Comparison of ENCODE assay signal across 11 cellular contexts in the genomic region with DNA sequence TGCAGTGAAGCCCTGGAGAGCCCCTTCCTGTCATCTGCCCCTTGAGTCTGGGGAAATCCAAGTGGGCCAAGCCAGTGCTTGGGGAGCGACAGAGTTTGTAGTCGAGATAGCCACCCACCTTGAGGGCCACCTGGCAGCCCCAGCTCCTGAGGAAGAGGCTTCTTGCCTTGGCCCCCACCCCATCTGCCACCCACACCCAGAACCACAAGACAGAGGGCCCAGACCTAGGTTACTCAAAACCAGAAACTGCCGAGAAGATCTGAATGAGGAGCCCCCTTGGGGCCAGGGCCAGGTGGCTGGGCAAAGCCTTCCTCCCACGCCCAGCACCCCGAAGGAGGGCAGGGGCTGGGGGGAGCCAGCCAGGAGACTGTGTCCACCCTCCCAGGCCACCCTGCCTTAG. TPM values are rescaled to one million over a fixed set of nuclear protein-coding genes. Genes with fewer than 3 reads are reported as not detected.
DNase-seq lines count a peak whose midpoint lies in the region; ATAC-seq and TF ChIP-seq lines count a peak whose summit lies in the region.
"Had no signal": no experiment of that assay in that cellular context is flagged by ENCODE, and none has a peak within 500 bp of the region (broad histone marks: within the 10 kb centered on the region; RNA-seq: fewer than 3 reads in every experiment).

No MANE protein-coding gene starts in this region.

- H3K4me1 Mint-ChIP-seq in activated CD4-positive, alpha-beta memory T cell treated with anti-CD3 and anti-CD28 coated beads, Interleukin-2, amount 10 ng/mL, durations not matched to agents 7 days and 5 days: peaks cover 64% of the 10 kb centered on the region

- peak; percentile 68 for DNase-seq in activated CD8-positive, alpha-beta memory T cell treated with anti-CD3 and anti-CD28 coated beads for 24 hours
- no peak for DNase-seq in activated CD8-positive, alpha-beta memory T cell treated with anti-CD3 and anti-CD28 coated beads, Interleukin-2, amount 50 U/mL, for 4 hours
- peak; percentile 68 for DNase-seq in GM20000 (ENCODE audit: low spot score)
- peak; percentile 55 for DNase-seq in activated CD4-positive, alpha-beta memory T cell treated with anti-CD3 and anti-CD28 coated beads, Interleukin-2, amount 10 ng/mL, durations not matched to agents 7 days and 5 days
- peak; percentile 67 for DNase-seq in stimulated activated CD8-positive, alpha-beta memory T cell treated with anti-CD3 and anti-CD28 coated beads, Interleukin-4, amount 100 ng/mL, for 48 hours
- no peak for DNase-seq in NOMO-1 treated with dmso at 0.1 percent for 144 hours (lab: John Stamatoyannopoulos, UW; ENCODE audit: unreplicated experiment)
- no peak for DNase-seq in epidermal melanocyte (ENCODE audit: insufficient read length, low spot score)
- DNase-seq: lower lobe of right lung, nephron progenitor cell had no signal

- CTCF ChIA-PET in activated CD4-positive, alpha-beta memory T cell treated with anti-CD3 and anti-CD28 coated beads, Interleukin-2, amount 10 ng/mL, durations not matched to agents 7 days and 5 days (lab: Charles Lee): interaction anchor here (1.1 to 8.6 kb wide), 6 partner anchors 13 to 502 kb away, joined by 3 to 146 read pairs (median 10); no protein-coding TSS in a partner anchor

- peak overlapping the region; percentile 57 for H3K27ac Mint-ChIP-seq in activated CD4-positive, alpha-beta memory T cell treated with anti-CD3 and anti-CD28 coated beads, Interleukin-2, amount 10 ng/mL, durations not matched to agents 7 days and 5 days
- H3K27ac Mint-ChIP-seq: type B pancreatic cell had no signal

- no peak for ATAC-seq in GM21825 (IDR thresholded peaks at IDR 0.05; ENCODE audit: unreplicated experiment)
- ATAC-seq: lower lobe of right lung had no signal

- H3K36me3 Mint-ChIP-seq in activated CD4-positive, alpha-beta memory T cell treated with anti-CD3 and anti-CD28 coated beads, Interleukin-2, amount 10 ng/mL, durations not matched to agents 7 days and 5 days (ENCODE audit: low read depth): peaks cover 4% of the 10 kb centered on the region
- H3K36me3 Mint-ChIP-seq: type B pancreatic cell had no signal

- TF ChIP-seq CTCF in GM20000 (IDR thresholded peaks at IDR 0.05; ENCODE audit: extremely low read depth, missing control alignments): no peak

- POLR2A ChIA-PET in activated CD4-positive, alpha-beta memory T cell treated with anti-CD3 and anti-CD28 coated beads, Interleukin-2, amount 10 ng/mL, durations not matched to agents 7 days and 5 days (lab: Charles Lee): interaction anchor here (7.7 kb wide), 1 partner anchor 14 kb away, joined by 92 read pairs; no protein-coding TSS in a partner anchor

- no peaks in the 10 kb centered on the region for H3K9me3 Mint-ChIP-seq in activated CD4-positive, alpha-beta memory T cell treated with anti-CD3 and anti-CD28 coated beads, Interleukin-2, amount 10 ng/mL, durations not matched to agents 7 days and 5 days
- H3K9me3 Mint-ChIP-seq: type B pancreatic cell had no signal

- no peak overlapping the region for H3K4me3 Mint-ChIP-seq in activated CD4-positive, alpha-beta memory T cell treated with anti-CD3 and anti-CD28 coated beads, Interleukin-2, amount 10 ng/mL, durations not matched to agents 7 days and 5 days
- H3K4me3 Mint-ChIP-seq: nephron progenitor cell, type B pancreatic cell had no signal

- peaks cover 3% of the 10 kb centered on the region for H3K27me3 Mint-ChIP-seq in activated CD4-positive, alpha-beta memory T cell treated with anti-CD3 and anti-CD28 coated beads, Interleukin-2, amount 10 ng/mL, durations not matched to agents 7 days and 5 days
- H3K27me3 Mint-ChIP-seq: type B pancreatic cell had no signal

RNA-seq across cellular contexts. Expression of a gene that starts 18.8 kb away (rescaled TPM):
- 10 to 100 TPM; 22.1 to 22.6 TPM for total RNA-seq in activated CD4-positive, alpha-beta memory T cell treated with anti-CD3 and anti-CD28 coated beads, Interleukin-2, amount 10 ng/mL, durations not matched to agents 7 days and 5 days

Comparison
In these comparisons a context has a peak if more than half of its experiments do, and no peak if none do; other contexts are left out.
1. DNase-seq: peak in activated CD8-positive, alpha-beta memory T cell treated with anti-CD3 and anti-CD28 coated beads for 24 hours (single experiment), GM20000 (single experiment), activated CD4-positive, alpha-beta memory T cell treated with anti-CD3 and anti-CD28 coated beads, Interleukin-2, amount 10 ng/mL, durations not matched to agents 7 days and 5 days (single experiment) and stimulated activated CD8-positive, alpha-beta memory T cell treated with anti-CD3 and anti-CD28 coated beads, Interleukin-4, amount 100 ng/mL, for 48 hours (single experiment); none in activated CD8-positive, alpha-beta memory T cell treated with anti-CD3 and anti-CD28 coated beads, Interleukin-2, amount 50 U/mL, for 4 hours (single experiment), NOMO-1 treated with dmso at 0.1 percent for 144 hours (single experiment) and epidermal melanocyte (single experiment).